22 cellular contexts compared by ENCODE assay signal in the genomic region with DNA sequence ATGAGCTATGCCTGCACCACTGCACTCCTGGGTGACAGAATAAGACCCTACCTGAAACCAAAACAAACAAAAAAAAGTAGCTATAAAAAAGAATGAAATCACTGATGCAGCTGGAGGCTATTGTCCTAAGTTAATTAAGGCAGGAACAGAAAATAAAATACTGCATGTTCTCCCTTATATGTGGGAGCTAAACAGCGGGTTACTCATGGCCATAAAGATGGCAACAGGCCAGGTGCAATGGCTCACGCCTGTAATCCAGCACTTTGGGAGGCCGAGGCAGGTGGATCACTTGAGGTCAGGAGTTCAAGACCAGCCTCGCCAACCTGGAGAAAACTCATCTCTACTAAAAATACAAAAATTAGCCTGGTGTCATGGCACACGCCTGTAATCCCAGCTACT.
DNase-seq lines count a peak whose midpoint lies in the region; ATAC-seq and TF ChIP-seq lines count a peak whose summit lies in the region.
"Had no signal": no experiment of that assay in that cellular context is flagged by ENCODE, and none has a peak within 500 bp of the region (broad histone marks: within the 10 kb centered on the region; RNA-seq: fewer than 3 reads in every experiment).

No MANE protein-coding gene starts in this region.

- ATAC-seq in heart right ventricle = no peak
- ATAC-seq in natural killer cell treated with Interleukin-12 subunit alpha and Interleukin-12 subunit beta and Interleukin-15 and Interleukin-18, amount 100 ng/mL, for 72 hours = no peak
- ATAC-seq: GM12878; naive thymus-derived CD4-positive, alpha-beta T cell; stimulated activated naive CD8-positive, alpha-beta T cell treated with anti-CD3 and anti-CD28 coated beads, Interleukin-15, amount 100 ng/mL, for 72 hours had no signal

- TF ChIP-seq CTCF in colonic mucosa (IDR thresholded peaks at IDR 0.05) = no peak
- TF ChIP-seq CTCF in osteocyte (IDR thresholded peaks at IDR 0.05) = no peak
- no peak for TF ChIP-seq CTCF in heart right ventricle (IDR thresholded peaks at IDR 0.05)

- peak overlapping the region; percentile 79 for H3K27ac ChIP-seq in colonic mucosa
- H3K27ac ChIP-seq in heart right ventricle = no peak overlapping the region
- H3K27ac ChIP-seq: SK-N-MC had no signal

- H3K4me3 ChIP-seq in colonic mucosa (no peak overlapping the region), heart right ventricle (no peak overlapping the region)
- H3K4me3 ChIP-seq: GM12878, HAP-1, pancreas, SK-N-MC had no signal

- peak overlapping the region in 1 of 2 donors; percentile 34 for H3K9ac ChIP-seq in colonic mucosa (ENCODE audit: low read depth in 2 of 2, low read length in 2 of 2)

- H3K9me3 Mint-ChIP-seq in osteocyte (ENCODE audit: unreplicated experiment) = no peaks in the 10 kb centered on the region
- H3K9me3 Mint-ChIP-seq in activated CD4-positive, alpha-beta T cell treated with anti-CD3 and anti-CD28 coated beads, Interleukin-2, amount 10 ng/mL, durations not matched to agents 7 days and 5 days = peaks cover 3% of the 10 kb centered on the region
- H3K9me3 Mint-ChIP-seq in natural killer cell treated with Interleukin-12 subunit alpha and Interleukin-12 subunit beta and Interleukin-15 and Interleukin-18, amount 100 ng/mL, for 72 hours = no peaks in the 10 kb centered on the region
- H3K9me3 Mint-ChIP-seq: immature natural killer cell; stimulated activated naive CD8-positive, alpha-beta T cell treated with anti-CD3 and anti-CD28 coated beads, Interleukin-15, amount 100 ng/mL, for 72 hours had no signal

- H3K9me3 ChIP-seq in colonic mucosa (no peaks in the 10 kb centered on the region), heart right ventricle (peaks cover 0 to 14% (median 0%) of the 10 kb centered on the region in 11 donors)
- H3K9me3 ChIP-seq: BE2C, HAP-1, pancreas had no signal

- H3K4me1 Mint-ChIP-seq in osteocyte (ENCODE audit: unreplicated experiment) = peaks cover 18% of the 10 kb centered on the region
- no peaks in the 10 kb centered on the region for H3K4me1 Mint-ChIP-seq in activated CD4-positive, alpha-beta T cell treated with anti-CD3 and anti-CD28 coated beads, Interleukin-2, amount 10 ng/mL, durations not matched to agents 7 days and 5 days
- H3K4me1 Mint-ChIP-seq in natural killer cell treated with Interleukin-12 subunit alpha and Interleukin-12 subunit beta and Interleukin-15 and Interleukin-18, amount 100 ng/mL, for 72 hours (ENCODE audit: low read depth in 2 of 2) = no peaks in the 10 kb centered on the region
- H3K4me1 Mint-ChIP-seq: activated naive CD4-positive, alpha-beta T cell treated with anti-CD3 and anti-CD28 coated beads, Interleukin-2, amount 10 ng/mL, durations not matched to agents 7 days and 5 days; endodermal cell; immature natural killer cell; naive thymus-derived CD4-positive, alpha-beta T cell; stimulated activated naive CD8-positive, alpha-beta T cell treated with anti-CD3 and anti-CD28 coated beads, Interleukin-15, amount 100 ng/mL, for 72 hours had no signal

- DNase-seq in DMS53 treated with DMSO at 0.1 percent for 48 hours (lab: John Stamatoyannopoulos, UW; ENCODE audit: unreplicated experiment) = peak; percentile 68
- DNase-seq in NCI-H2029 treated with DMSO at 0.1 percent for 48 hours (lab: John Stamatoyannopoulos, UW) = peak; percentile 70
- DNase-seq in colonic mucosa = peak; percentile 49
- DNase-seq in osteocyte (ENCODE audit: extremely low spot score, unreplicated experiment) = peak; percentile 27
- DNase-seq in heart right ventricle = no peak
- DNase-seq in activated CD4-positive, alpha-beta T cell treated with anti-CD3 and anti-CD28 coated beads, Interleukin-2, amount 10 ng/mL, durations not matched to agents 7 days and 5 days = no peak
- no peak for DNase-seq in natural killer cell treated with Interleukin-12 subunit alpha and Interleukin-12 subunit beta and Interleukin-15 and Interleukin-18, amount 100 ng/mL, for 72 hours (ENCODE audit: low spot score)
- no peak for DNase-seq in glomerular visceral epithelial cell (ENCODE audit: extremely low spot score)
- DNase-seq: activated CD4-positive, CD25-positive, alpha-beta regulatory T cell; activated naive CD4-positive, alpha-beta T cell treated with anti-CD3 and anti-CD28 coated beads, Interleukin-2, amount 10 ng/mL, durations not matched to agents 7 days and 5 days; activated T-cell treated with anti-CD3 and anti-CD28 coated beads, Interleukin-2, amount 50 U/mL, for 48 hours; BE2C; endodermal cell; head of caudate nucleus; immature natural killer cell; naive thymus-derived CD4-positive, alpha-beta T cell; NCI-H82; pancreas; stimulated activated naive CD8-positive, alpha-beta T cell treated with anti-CD3 and anti-CD28 coated beads, Interleukin-15, amount 100 ng/mL, for 72 hours had no signal

- intact Hi-C loops in colonic mucosa (cut with DNase I) (loop anchor here (10.0 kb wide), 1 partner anchor 65 kb away; no protein-coding TSS in a partner anchor), heart right ventricle (cut with DNase I) (no loop called here)

- no peaks in the 10 kb centered on the region for H3K36me3 ChIP-seq in colonic mucosa
- peaks cover 0 to 18% (median 0%) of the 10 kb centered on the region in 9 donors for H3K36me3 ChIP-seq in heart right ventricle
- H3K36me3 ChIP-seq: BE2C, HAP-1, pancreas had no signal

- H3K27me3 Mint-ChIP-seq in osteocyte (ENCODE audit: unreplicated experiment) = no peaks in the 10 kb centered on the region
- H3K27me3 Mint-ChIP-seq in activated CD4-positive, alpha-beta T cell treated with anti-CD3 and anti-CD28 coated beads, Interleukin-2, amount 10 ng/mL, durations not matched to agents 7 days and 5 days = no peaks in the 10 kb centered on the region
- H3K27me3 Mint-ChIP-seq in natural killer cell treated with Interleukin-12 subunit alpha and Interleukin-12 subunit beta and Interleukin-15 and Interleukin-18, amount 100 ng/mL, for 72 hours = no peaks in the 10 kb centered on the region
- H3K27me3 Mint-ChIP-seq: activated naive CD4-positive, alpha-beta T cell treated with anti-CD3 and anti-CD28 coated beads, Interleukin-2, amount 10 ng/mL, durations not matched to agents 7 days and 5 days; naive thymus-derived CD4-positive, alpha-beta T cell; stimulated activated naive CD8-positive, alpha-beta T cell treated with anti-CD3 and anti-CD28 coated beads, Interleukin-15, amount 100 ng/mL, for 72 hours had no signal

- H3K27ac Mint-ChIP-seq in osteocyte (ENCODE audit: unreplicated experiment) = peak overlapping the region; percentile 67
- H3K27ac Mint-ChIP-seq in activated CD4-positive, alpha-beta T cell treated with anti-CD3 and anti-CD28 coated beads, Interleukin-2, amount 10 ng/mL, durations not matched to agents 7 days and 5 days = no peak overlapping the region
- no peak overlapping the region for H3K27ac Mint-ChIP-seq in natural killer cell treated with Interleukin-12 subunit alpha and Interleukin-12 subunit beta and Interleukin-15 and Interleukin-18, amount 100 ng/mL, for 72 hours
- H3K27ac Mint-ChIP-seq: activated naive CD4-positive, alpha-beta T cell treated with anti-CD3 and anti-CD28 coated beads, Interleukin-2, amount 10 ng/mL, durations not matched to agents 7 days and 5 days; endodermal cell; naive thymus-derived CD4-positive, alpha-beta T cell had no signal

- POLR2A ChIA-PET in activated CD4-positive, alpha-beta T cell treated with anti-CD3 and anti-CD28 coated beads, Interleukin-2, amount 10 ng/mL, durations not matched to agents 7 days and 5 days (lab: Charles Lee) = no interaction called here

- CTCF ChIA-PET in activated CD4-positive, alpha-beta T cell treated with anti-CD3 and anti-CD28 coated beads, Interleukin-2, amount 10 ng/mL, durations not matched to agents 7 days and 5 days (lab: Charles Lee) = interaction anchor here (1.2 kb wide), 1 partner anchor 10 kb away, joined by 3 read pairs; no protein-coding TSS in a partner anchor

- H3K4me1 ChIP-seq in colonic mucosa (no peaks in the 10 kb centered on the region), heart right ventricle (no peaks in the 10 kb centered on the region)
- H3K4me1 ChIP-seq: BE2C, pancreas had no signal

- WGBS in heart right ventricle, 2 donors = 96 to 98% methylated on average over 5 of the region's 5 CpGs

- H3K27me3 ChIP-seq in colonic mucosa (no peaks in the 10 kb centered on the region), heart right ventricle (no peaks in the 10 kb centered on the region)
- H3K27me3 ChIP-seq: BE2C, pancreas had no signal

- H3K36me3 Mint-ChIP-seq in osteocyte (ENCODE audit: unreplicated experiment) = no peaks in the 10 kb centered on the region
- H3K36me3 Mint-ChIP-seq in activated CD4-positive, alpha-beta T cell treated with anti-CD3 and anti-CD28 coated beads, Interleukin-2, amount 10 ng/mL, durations not matched to agents 7 days and 5 days (ENCODE audit: low read depth) = no peaks in the 10 kb centered on the region
- H3K36me3 Mint-ChIP-seq in natural killer cell treated with Interleukin-12 subunit alpha and Interleukin-12 subunit beta and Interleukin-15 and Interleukin-18, amount 100 ng/mL, for 72 hours = no peaks in the 10 kb centered on the region
- H3K36me3 Mint-ChIP-seq: activated naive CD4-positive, alpha-beta T cell treated with anti-CD3 and anti-CD28 coated beads, Interleukin-2, amount 10 ng/mL, durations not matched to agents 7 days and 5 days had no signal

- no peak overlapping the region for H3K4me3 Mint-ChIP-seq in osteocyte (ENCODE audit: unreplicated experiment)
- no peak overlapping the region for H3K4me3 Mint-ChIP-seq in activated CD4-positive, alpha-beta T cell treated with anti-CD3 and anti-CD28 coated beads, Interleukin-2, amount 10 ng/mL, durations not matched to agents 7 days and 5 days
- H3K4me3 Mint-ChIP-seq in natural killer cell treated with Interleukin-12 subunit alpha and Interleukin-12 subunit beta and Interleukin-15 and Interleukin-18, amount 100 ng/mL, for 72 hours = no peak overlapping the region
- H3K4me3 Mint-ChIP-seq: activated naive CD4-positive, alpha-beta T cell treated with anti-CD3 and anti-CD28 coated beads, Interleukin-2, amount 10 ng/mL, durations not matched to agents 7 days and 5 days; endodermal cell; immature natural killer cell; naive thymus-derived CD4-positive, alpha-beta T cell; stimulated activated naive CD8-positive, alpha-beta T cell treated with anti-CD3 and anti-CD28 coated beads, Interleukin-15, amount 100 ng/mL, for 72 hours had no signal

Comparison
In these comparisons a context has a peak if more than half of its experiments do, and no peak if none do; other contexts are left out.
1. DNase-seq: peak in DMS53 treated with DMSO at 0.1 percent for 48 hours (single experiment), NCI-H2029 treated with DMSO at 0.1 percent for 48 hours (single experiment), colonic mucosa (single experiment) and osteocyte (single experiment); none in heart right ventricle (0 of 2), activated CD4-positive, alpha-beta T cell treated with anti-CD3 and anti-CD28 coated beads, Interleukin-2, amount 10 ng/mL, durations not matched to agents 7 days and 5 days (single experiment), natural killer cell treated with Interleukin-12 subunit alpha and Interleukin-12 subunit beta and Interleukin-15 and Interleukin-18, amount 100 ng/mL, for 72 hours (single experiment) and glomerular visceral epithelial cell (single experiment).